Comparison of ENCODE assay signal across 1 cellular context in the genomic region with DNA sequence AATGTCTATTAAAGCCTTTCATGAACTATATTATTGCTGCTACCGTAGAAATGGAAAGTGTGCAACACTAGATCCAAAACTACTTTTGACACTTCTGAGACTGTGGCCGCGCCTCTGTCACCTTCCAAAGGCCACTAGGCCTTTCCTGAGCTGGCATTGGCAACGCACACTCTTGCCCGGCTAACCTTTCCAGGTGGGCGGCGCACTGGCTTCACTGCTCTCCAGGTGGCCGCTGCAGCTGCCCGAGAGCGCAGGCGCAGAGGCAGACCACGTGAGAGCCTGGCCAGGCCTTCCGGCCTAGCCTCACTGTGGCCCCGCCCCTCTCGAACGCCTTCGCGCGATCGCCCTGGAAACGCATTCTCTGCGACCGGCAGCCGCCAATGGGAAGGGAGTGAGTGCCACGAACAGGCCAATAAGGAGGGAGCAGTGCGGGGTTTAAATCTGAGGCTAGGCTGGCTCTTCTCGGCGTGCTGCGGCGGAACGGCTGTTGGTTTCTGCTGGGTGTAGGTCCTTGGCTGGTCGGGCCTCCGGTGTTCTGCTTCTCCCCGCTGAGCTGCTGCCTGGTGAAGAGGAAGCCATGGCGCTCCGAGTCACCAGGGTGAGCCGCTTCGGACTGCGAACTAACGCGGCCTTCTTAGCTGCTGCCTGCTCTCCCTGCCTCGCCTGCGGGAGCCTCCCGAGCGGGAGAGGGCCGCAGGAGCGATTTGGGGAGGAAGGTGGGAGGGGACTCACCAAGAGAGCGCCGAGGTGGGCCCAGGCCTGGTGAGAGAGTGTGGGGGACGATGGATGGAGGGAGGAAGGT.
A peak's percentile ranks its signal among the peaks of the same experiment; 100 is the strongest.
TF ChIP-seq lines count a peak whose summit lies in the region.

TSS of gene CCNB1 (plus strand) at position 465 of the 802 bp plus-strand sequence. CDS start at position 578, 113 bp downstream.

TF ChIP-seq in K562, 482 proteins besides CTCF, POLR2A, EP300 and RAD21 (continued from another document and continues in another):
- TF ChIP-seq, protein P1, sequence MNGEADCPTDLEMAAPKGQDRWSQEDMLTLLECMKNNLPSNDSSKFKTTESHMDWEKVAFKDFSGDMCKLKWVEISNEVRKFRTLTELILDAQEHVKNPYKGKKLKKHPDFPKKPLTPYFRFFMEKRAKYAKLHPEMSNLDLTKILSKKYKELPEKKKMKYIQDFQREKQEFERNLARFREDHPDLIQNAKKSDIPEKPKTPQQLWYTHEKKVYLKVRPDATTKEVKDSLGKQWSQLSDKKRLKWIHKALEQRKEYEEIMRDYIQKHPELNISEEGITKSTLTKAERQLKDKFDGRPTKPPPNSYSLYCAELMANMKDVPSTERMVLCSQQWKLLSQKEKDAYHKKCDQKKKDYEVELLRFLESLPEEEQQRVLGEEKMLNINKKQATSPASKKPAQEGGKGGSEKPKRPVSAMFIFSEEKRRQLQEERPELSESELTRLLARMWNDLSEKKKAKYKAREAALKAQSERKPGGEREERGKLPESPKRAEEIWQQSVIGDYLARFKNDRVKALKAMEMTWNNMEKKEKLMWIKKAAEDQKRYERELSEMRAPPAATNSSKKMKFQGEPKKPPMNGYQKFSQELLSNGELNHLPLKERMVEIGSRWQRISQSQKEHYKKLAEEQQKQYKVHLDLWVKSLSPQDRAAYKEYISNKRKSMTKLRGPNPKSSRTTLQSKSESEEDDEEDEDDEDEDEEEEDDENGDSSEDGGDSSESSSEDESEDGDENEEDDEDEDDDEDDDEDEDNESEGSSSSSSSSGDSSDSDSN (IDR thresholded peaks at IDR 0.05; ENCODE audit: borderline replicate concordance in 1 of 2, low read depth in 2 of 2, low read length in 2 of 2): no peak
- TF ChIP-seq MCM3 (IDR thresholded peaks at IDR 0.05) (no peak), MTA2 (IDR thresholded peaks at IDR 0.05; ENCODE audit: low read depth) (no peak; the same call in 1 of the 2 replicates), POLR2G (IDR thresholded peaks at IDR 0.05; ENCODE audit: low read depth, low read length) (peak; percentile 97), CAMTA2 (CRISPR knock-in tag; conservative IDR thresholded peaks at IDR 0.05) (no peak), KLF1 (tag; IDR thresholded peaks at IDR 0.05) (no peak), RHOXF2B (CRISPR knock-in tag; conservative IDR thresholded peaks at IDR 0.05) (no peak), CBFA2T3 (IDR thresholded peaks at IDR 0.05) (peak; percentile 33; the same call in 1 of the 2 replicates), ELF2 (CRISPR knock-in tag; IDR thresholded peaks at IDR 0.05) (no peak), THRAP3 (IDR thresholded peaks at IDR 0.05; ENCODE audit: borderline replicate concordance) (peak; percentile 51; the same call in 1 of the 2 replicates), MAFF (IDR thresholded peaks at IDR 0.05; ENCODE audit: low read length) (no peak), NR2F6 (CRISPR knock-in tag; IDR thresholded peaks at IDR 0.05) (peak; percentile 50; the same call in 1 of the 2 replicates), ATF1 (CRISPR knock-in tag; IDR thresholded peaks at IDR 0.05) (no peak), ATF1 (tag; IDR thresholded peaks at IDR 0.05) (peak; percentile 85), ZNF589 (CRISPR knock-in tag; IDR thresholded peaks at IDR 0.05; ENCODE audit: low read depth) (no peak), PHB (CRISPR knock-in tag; IDR thresholded peaks at IDR 0.05) (no peak), ZNF121 (CRISPR knock-in tag; conservative IDR thresholded peaks at IDR 0.05) (no peak), ZNF778 (CRISPR knock-in tag; IDR thresholded peaks at IDR 0.05) (no peak), SMARCA4 (IDR thresholded peaks at IDR 0.05) (no peak), BRD9 (IDR thresholded peaks at IDR 0.05; ENCODE audit: low read depth, partially characterized antibody) (peak; percentile 39), CEBPG (CRISPR knock-in tag; IDR thresholded peaks at IDR 0.05) (no peak), CEBPG (tag; conservative IDR thresholded peaks at IDR 0.05 in 1 of 2, IDR thresholded peaks at IDR 0.05 in 1 of 2) (no peak), MGA (IDR thresholded peaks at IDR 0.05) (peak; percentile 92), FOXJ3 (CRISPR knock-in tag; IDR thresholded peaks at IDR 0.05) (no peak)
- TF ChIP-seq, protein P2, sequence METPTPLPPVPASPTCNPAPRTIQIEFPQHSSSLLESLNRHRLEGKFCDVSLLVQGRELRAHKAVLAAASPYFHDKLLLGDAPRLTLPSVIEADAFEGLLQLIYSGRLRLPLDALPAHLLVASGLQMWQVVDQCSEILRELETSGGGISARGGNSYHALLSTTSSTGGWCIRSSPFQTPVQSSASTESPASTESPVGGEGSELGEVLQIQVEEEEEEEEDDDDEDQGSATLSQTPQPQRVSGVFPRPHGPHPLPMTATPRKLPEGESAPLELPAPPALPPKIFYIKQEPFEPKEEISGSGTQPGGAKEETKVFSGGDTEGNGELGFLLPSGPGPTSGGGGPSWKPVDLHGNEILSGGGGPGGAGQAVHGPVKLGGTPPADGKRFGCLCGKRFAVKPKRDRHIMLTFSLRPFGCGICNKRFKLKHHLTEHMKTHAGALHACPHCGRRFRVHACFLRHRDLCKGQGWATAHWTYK (CRISPR knock-in tag; IDR thresholded peaks at IDR 0.05): no peak
- TF ChIP-seq, protein P3, sequence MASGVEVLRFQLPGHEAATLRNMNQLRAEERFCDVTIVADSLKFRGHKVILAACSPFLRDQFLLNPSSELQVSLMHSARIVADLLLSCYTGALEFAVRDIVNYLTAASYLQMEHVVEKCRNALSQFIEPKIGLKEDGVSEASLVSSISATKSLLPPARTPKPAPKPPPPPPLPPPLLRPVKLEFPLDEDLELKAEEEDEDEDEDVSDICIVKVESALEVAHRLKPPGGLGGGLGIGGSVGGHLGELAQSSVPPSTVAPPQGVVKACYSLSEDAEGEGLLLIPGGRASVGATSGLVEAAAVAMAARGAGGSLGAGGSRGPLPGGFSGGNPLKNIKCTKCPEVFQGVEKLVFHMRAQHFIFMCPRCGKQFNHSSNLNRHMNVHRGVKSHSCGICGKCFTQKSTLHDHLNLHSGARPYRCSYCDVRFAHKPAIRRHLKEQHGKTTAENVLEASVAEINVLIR (CRISPR knock-in tag; IDR thresholded peaks at IDR 0.05): peak; percentile 39; the same call in 1 of the 2 replicates
- TF ChIP-seq, protein P4, sequence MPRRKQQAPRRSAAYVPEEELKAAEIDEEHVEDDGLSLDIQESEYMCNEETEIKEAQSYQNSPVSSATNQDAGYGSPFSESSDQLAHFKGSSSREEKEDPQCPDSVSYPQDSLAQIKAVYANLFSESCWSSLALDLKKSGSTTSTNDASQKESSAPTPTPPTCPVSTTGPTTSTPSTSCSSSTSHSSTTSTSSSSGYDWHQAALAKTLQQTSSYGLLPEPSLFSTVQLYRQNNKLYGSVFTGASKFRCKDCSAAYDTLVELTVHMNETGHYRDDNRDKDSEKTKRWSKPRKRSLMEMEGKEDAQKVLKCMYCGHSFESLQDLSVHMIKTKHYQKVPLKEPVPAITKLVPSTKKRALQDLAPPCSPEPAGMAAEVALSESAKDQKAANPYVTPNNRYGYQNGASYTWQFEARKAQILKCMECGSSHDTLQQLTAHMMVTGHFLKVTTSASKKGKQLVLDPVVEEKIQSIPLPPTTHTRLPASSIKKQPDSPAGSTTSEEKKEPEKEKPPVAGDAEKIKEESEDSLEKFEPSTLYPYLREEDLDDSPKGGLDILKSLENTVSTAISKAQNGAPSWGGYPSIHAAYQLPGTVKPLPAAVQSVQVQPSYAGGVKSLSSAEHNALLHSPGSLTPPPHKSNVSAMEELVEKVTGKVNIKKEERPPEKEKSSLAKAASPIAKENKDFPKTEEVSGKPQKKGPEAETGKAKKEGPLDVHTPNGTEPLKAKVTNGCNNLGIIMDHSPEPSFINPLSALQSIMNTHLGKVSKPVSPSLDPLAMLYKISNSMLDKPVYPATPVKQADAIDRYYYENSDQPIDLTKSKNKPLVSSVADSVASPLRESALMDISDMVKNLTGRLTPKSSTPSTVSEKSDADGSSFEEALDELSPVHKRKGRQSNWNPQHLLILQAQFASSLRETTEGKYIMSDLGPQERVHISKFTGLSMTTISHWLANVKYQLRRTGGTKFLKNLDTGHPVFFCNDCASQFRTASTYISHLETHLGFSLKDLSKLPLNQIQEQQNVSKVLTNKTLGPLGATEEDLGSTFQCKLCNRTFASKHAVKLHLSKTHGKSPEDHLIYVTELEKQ (CRISPR knock-in tag; IDR thresholded peaks at IDR 0.05): no peak
- TF ChIP-seq, protein P5, sequence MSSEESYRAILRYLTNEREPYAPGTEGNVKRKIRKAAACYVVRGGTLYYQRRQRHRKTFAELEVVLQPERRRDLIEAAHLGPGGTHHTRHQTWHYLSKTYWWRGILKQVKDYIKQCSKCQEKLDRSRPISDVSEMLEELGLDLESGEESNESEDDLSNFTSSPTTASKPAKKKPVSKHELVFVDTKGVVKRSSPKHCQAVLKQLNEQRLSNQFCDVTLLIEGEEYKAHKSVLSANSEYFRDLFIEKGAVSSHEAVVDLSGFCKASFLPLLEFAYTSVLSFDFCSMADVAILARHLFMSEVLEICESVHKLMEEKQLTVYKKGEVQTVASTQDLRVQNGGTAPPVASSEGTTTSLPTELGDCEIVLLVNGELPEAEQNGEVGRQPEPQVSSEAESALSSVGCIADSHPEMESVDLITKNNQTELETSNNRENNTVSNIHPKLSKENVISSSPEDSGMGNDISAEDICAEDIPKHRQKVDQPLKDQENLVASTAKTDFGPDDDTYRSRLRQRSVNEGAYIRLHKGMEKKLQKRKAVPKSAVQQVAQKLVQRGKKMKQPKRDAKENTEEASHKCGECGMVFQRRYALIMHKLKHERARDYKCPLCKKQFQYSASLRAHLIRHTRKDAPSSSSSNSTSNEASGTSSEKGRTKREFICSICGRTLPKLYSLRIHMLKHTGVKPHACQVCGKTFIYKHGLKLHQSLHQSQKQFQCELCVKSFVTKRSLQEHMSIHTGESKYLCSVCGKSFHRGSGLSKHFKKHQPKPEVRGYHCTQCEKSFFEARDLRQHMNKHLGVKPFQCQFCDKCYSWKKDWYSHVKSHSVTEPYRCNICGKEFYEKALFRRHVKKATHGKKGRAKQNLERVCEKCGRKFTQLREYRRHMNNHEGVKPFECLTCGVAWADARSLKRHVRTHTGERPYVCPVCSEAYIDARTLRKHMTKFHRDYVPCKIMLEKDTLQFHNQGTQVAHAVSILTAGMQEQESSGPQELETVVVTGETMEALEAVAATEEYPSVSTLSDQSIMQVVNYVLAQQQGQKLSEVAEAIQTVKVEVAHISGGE (CRISPR knock-in tag; IDR thresholded peaks at IDR 0.05): no peak
